In genomic region chr7:12729112-12729511, GRCh38 we compare ENCODE assay signal across 1 cellular context.
TF ChIP-seq lines count a peak whose summit lies in the region.

No MANE protein-coding gene starts in this region.

TF ChIP-seq in K562, 482 proteins besides CTCF, POLR2A, EP300 and RAD21 (continued from another document):
- peak; percentile 63 for TF ChIP-seq VEZF1 (CRISPR knock-in tag; IDR thresholded peaks at IDR 0.05)
- no peak for TF ChIP-seq ZNF23 (CRISPR knock-in tag; IDR thresholded peaks at IDR 0.05)
- TF ChIP-seq SRF (CRISPR knock-in tag; IDR thresholded peaks at IDR 0.05), result no peak
- 0 out of 2 replicates have a peak, but pooled peaks have one; percentile 22 for TF ChIP-seq JUN (IDR thresholded peaks at IDR 0.05; ENCODE audit: borderline replicate concordance, low read depth, low read length)
- TF ChIP-seq JUN (CRISPR knock-in tag; IDR thresholded peaks at IDR 0.05; ENCODE audit: borderline replicate concordance), result no peak
- no peak for TF ChIP-seq BACH1 (tag; IDR thresholded peaks at IDR 0.05)
- no peak for TF ChIP-seq ZC3H8 (IDR thresholded peaks at IDR 0.05)
- peak in 1 of 2 experiments; percentile 81; a peak in 2 of 4 replicates for TF ChIP-seq ZMIZ1 (IDR thresholded peaks at IDR 0.05; ENCODE audit: low read depth in 2 of 2, low read length in 2 of 2)
- no peak for TF ChIP-seq ETV5 (CRISPR knock-in tag; IDR thresholded peaks at IDR 0.05; ENCODE audit: low read depth)
- peak; percentile 65; the same call in 1 of the 2 replicates for TF ChIP-seq ZNF589 (CRISPR knock-in tag; IDR thresholded peaks at IDR 0.05; ENCODE audit: low read depth)
- TF ChIP-seq KLF16 (IDR thresholded peaks at IDR 0.05), result peak; percentile 76; the same call in 1 of the 2 replicates
- TF ChIP-seq SNIP1 (IDR thresholded peaks at IDR 0.05; ENCODE audit: low read depth), result no peak
- TF ChIP-seq CTBP1 (IDR thresholded peaks at IDR 0.05; ENCODE audit: borderline replicate concordance), result peak; percentile 45; the same call in 1 of the 2 replicates
- TF ChIP-seq ZBTB49 (CRISPR knock-in tag; IDR thresholded peaks at IDR 0.05; ENCODE audit: borderline replicate concordance), result no peak
- no peak for TF ChIP-seq ZNF75A (CRISPR knock-in tag; IDR thresholded peaks at IDR 0.05)
- TF ChIP-seq GTF2F1 (IDR thresholded peaks at IDR 0.05; ENCODE audit: low read depth, low read length), result no peak
- no peak for TF ChIP-seq TOE1 (IDR thresholded peaks at IDR 0.05; ENCODE audit: borderline replicate concordance)
- no peak for TF ChIP-seq TOE1 (CRISPR knock-in tag; IDR thresholded peaks at IDR 0.05; ENCODE audit: borderline replicate concordance, low read depth)
- TF ChIP-seq ZNF512 (tag; IDR thresholded peaks at IDR 0.05), result no peak
- no peak for TF ChIP-seq SETDB1 (IDR thresholded peaks at IDR 0.05; ENCODE audit: low read length)
- no peak for TF ChIP-seq FUS (optimal IDR thresholded peaks at IDR 0.05; ENCODE audit: low read depth, low read length)
- TF ChIP-seq ZNF277 (CRISPR knock-in tag; IDR thresholded peaks at IDR 0.05; ENCODE audit: borderline replicate concordance), result no peak
- TF ChIP-seq CBX5 (IDR thresholded peaks at IDR 0.05; ENCODE audit: borderline replicate concordance, low read depth), result 0 out of 2 replicates have a peak, but pooled peaks have one; percentile 40
- TF ChIP-seq ZNF217 (CRISPR knock-in tag; IDR thresholded peaks at IDR 0.05), result no peak
- no peak for TF ChIP-seq FOXA1 (IDR thresholded peaks at IDR 0.05; ENCODE audit: borderline replicate concordance)
- no peak for TF ChIP-seq RBM34 (IDR thresholded peaks at IDR 0.05; ENCODE audit: borderline replicate concordance, insufficient read depth, low read length)
- 0 out of 2 replicates have a peak, but pooled peaks have one; percentile 18 for TF ChIP-seq ZBTB12 (CRISPR knock-in tag; IDR thresholded peaks at IDR 0.05)
- no peak for TF ChIP-seq EZH2 (IDR thresholded peaks at IDR 0.05; ENCODE audit: borderline replicate concordance, low read depth, low read length)
- no peak for TF ChIP-seq ATF4 (CRISPR knock-in tag; IDR thresholded peaks at IDR 0.05)
- no peak for TF ChIP-seq ZNF780A (CRISPR knock-in tag; IDR thresholded peaks at IDR 0.05)
- TF ChIP-seq NR4A1 (CRISPR knock-in tag; IDR thresholded peaks at IDR 0.05), result peak; percentile 68; the same call in 1 of the 2 replicates
- no peak for TF ChIP-seq NR4A1 (tag; IDR thresholded peaks at IDR 0.05)
- TF ChIP-seq CBFA2T3 (IDR thresholded peaks at IDR 0.05), result peak; percentile 90
- no peak for TF ChIP-seq ZNF143 (CRISPR knock-in tag; IDR thresholded peaks at IDR 0.05)
- TF ChIP-seq CREM (IDR thresholded peaks at IDR 0.05; ENCODE audit: low read depth), result peak; percentile 64
- TF ChIP-seq ARID4B (CRISPR knock-in tag; IDR thresholded peaks at IDR 0.05), result no peak
- TF ChIP-seq PKNOX1 (IDR thresholded peaks at IDR 0.05), result peak; percentile 5; the same call in 1 of the 2 replicates
- TF ChIP-seq BRD9 (IDR thresholded peaks at IDR 0.05; ENCODE audit: low read depth, partially characterized antibody), result no peak
- TF ChIP-seq CREB5 (CRISPR knock-in tag; IDR thresholded peaks at IDR 0.05), result no peak
- TF ChIP-seq JUND (IDR thresholded peaks at IDR 0.05; ENCODE audit: borderline replicate concordance, low read depth, low read length), result peak; percentile 71
- peak; percentile 74; the same call in 1 of the 3 replicates for TF ChIP-seq JUND (tag; IDR thresholded peaks at IDR 0.05; ENCODE audit: borderline replicate concordance, low read depth, low read length)
- peak; percentile 84 for TF ChIP-seq ARID1B (IDR thresholded peaks at IDR 0.05)
